1 cellular context compared by ENCODE assay signal in genomic region chr7:139950881-139951525, GRCh38.
A peak's percentile ranks its signal among the peaks of the same experiment; 100 is the strongest.
TF ChIP-seq lines count a peak whose summit lies in the region.

No MANE protein-coding gene starts in this region.

TF ChIP-seq in HepG2, 621 proteins besides CTCF, POLR2A, EP300 and RAD21 (continued from another document and continues in another):
- TF ChIP-seq HINFP (CRISPR knock-in tag; IDR thresholded peaks at IDR 0.05; ENCODE audit: low read depth) (no peak), ARNT (IDR thresholded peaks at IDR 0.05) (no peak), PBX2 (CRISPR knock-in tag; IDR thresholded peaks at IDR 0.05) (peak; percentile 8; the same call in 1 of the 2 replicates), ZSCAN12 (CRISPR knock-in tag; IDR thresholded peaks at IDR 0.05) (no peak), ARID5B (CRISPR knock-in tag; IDR thresholded peaks at IDR 0.05) (peak; percentile 89), TCF7 (IDR thresholded peaks at IDR 0.05; ENCODE audit: low read depth) (peak; percentile 84), JUND (CRISPR knock-in tag; IDR thresholded peaks at IDR 0.05) (peak; percentile 86), TFDP1 (CRISPR knock-in tag; IDR thresholded peaks at IDR 0.05; ENCODE audit: borderline replicate concordance) (no peak), PITX1 (CRISPR knock-in tag; IDR thresholded peaks at IDR 0.05) (0 out of 2 replicates have a peak, but pooled peaks have one; percentile 27), SMAD3 (CRISPR knock-in tag; IDR thresholded peaks at IDR 0.05) (0 out of 2 replicates have a peak, but pooled peaks have one; percentile 63), HMG20A (CRISPR knock-in tag; IDR thresholded peaks at IDR 0.05; ENCODE audit: borderline replicate concordance) (peak; percentile 89; the same call in 1 of the 2 replicates), NFIC (IDR thresholded peaks at IDR 0.05; ENCODE audit: low read length) (peak; percentile 81; the same call in 1 of the 2 replicates), FOXP4 (CRISPR knock-in tag; IDR thresholded peaks at IDR 0.05) (peak; percentile 23; the same call in 1 of the 2 replicates), BCL6 (CRISPR knock-in tag; IDR thresholded peaks at IDR 0.05) (peak; percentile 72; the same call in 1 of the 2 replicates), ZBTB7B (CRISPR knock-in tag; IDR thresholded peaks at IDR 0.05) (0 out of 2 replicates have a peak, but pooled peaks have one; percentile 21), ZNF142 (CRISPR knock-in tag; IDR thresholded peaks at IDR 0.05) (no peak), MXI1 (IDR thresholded peaks at IDR 0.05; ENCODE audit: borderline replicate concordance, low read depth, low read length) (no peak), NR2F6 (IDR thresholded peaks at IDR 0.05) (peak; percentile 92), NR2F6 (CRISPR knock-in tag; IDR thresholded peaks at IDR 0.05) (peak; percentile 83), JUN (CRISPR knock-in tag; IDR thresholded peaks at IDR 0.05) (peak; percentile 44; the same call in 1 of the 2 replicates), FOXA3 (CRISPR knock-in tag; IDR thresholded peaks at IDR 0.05) (peak; percentile 88), ETV5 (CRISPR knock-in tag; IDR thresholded peaks at IDR 0.05; ENCODE audit: borderline replicate concordance) (peak; percentile 94; the same call in 1 of the 2 replicates), RERE (CRISPR knock-in tag; IDR thresholded peaks at IDR 0.05; ENCODE audit: low read depth) (peak; percentile 95), NR2F1 (CRISPR knock-in tag; IDR thresholded peaks at IDR 0.05) (peak in 1 of 2 experiments; percentile 41; a peak in 1 of 4 replicates), ZNF230 (CRISPR knock-in tag; IDR thresholded peaks at IDR 0.05) (no peak), KDM6A (CRISPR knock-in tag; IDR thresholded peaks at IDR 0.05; ENCODE audit: low read depth) (no peak)
